ENCODE assay signal across 19 cellular contexts in the genomic region with DNA sequence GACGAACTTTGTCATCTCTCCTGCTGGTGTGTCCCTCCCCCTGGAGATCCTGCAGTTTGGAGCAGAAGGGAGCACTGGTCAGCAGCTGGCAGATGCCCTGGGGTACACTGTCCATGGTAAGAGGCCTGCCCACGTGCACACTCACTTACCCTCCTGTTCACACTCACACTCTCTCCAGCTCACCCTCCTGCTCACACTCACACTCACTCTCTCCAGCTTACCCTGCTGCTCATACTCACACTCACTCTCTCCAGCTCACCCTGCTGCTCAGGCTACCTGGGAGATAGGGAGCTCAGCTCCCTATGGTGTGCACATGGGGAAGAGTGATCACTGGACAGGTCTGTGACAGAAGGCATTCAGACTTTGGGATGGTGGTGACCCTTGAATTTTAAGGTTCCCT. TPM values are rescaled to one million over a fixed set of nuclear protein-coding genes. Genes with fewer than 3 reads are reported as not detected.
DNase-seq lines count a peak whose midpoint lies in the region; ATAC-seq, FAIRE-seq and TF ChIP-seq lines count a peak whose summit lies in the region.
"Had no signal": no experiment of that assay in that cellular context is flagged by ENCODE, and none has a peak within 500 bp of the region (broad histone marks: within the 10 kb centered on the region; RNA-seq: fewer than 3 reads in every experiment).

No MANE protein-coding gene starts in this region.

- no peaks in the 10 kb centered on the region for H3K27me3 ChIP-seq in naive thymus-derived CD4-positive, alpha-beta T cell (ENCODE audit: control insufficient read depth in 2 of 2, insufficient read depth in 2 of 2, low read length in 2 of 2)
- H3K27me3 ChIP-seq in neuronal stem cell (ENCODE audit: control insufficient read depth in 3 of 3, insufficient read depth in 3 of 3, low read depth in 1 of 3, low read length in 3 of 3) (no peaks in the 10 kb centered on the region), PC-3 (ENCODE audit: low read length) (no peaks in the 10 kb centered on the region)
- H3K27me3 ChIP-seq: BLaER1 had no signal

- no peak overlapping the region for H3K23ac ChIP-seq in neuronal stem cell (ENCODE audit: low read depth, low read length, poor library complexity)

- H3K27ac ChIP-seq in naive thymus-derived CD4-positive, alpha-beta T cell (ENCODE audit: low read depth, low read length) = no peak overlapping the region
- H3K27ac ChIP-seq in neuronal stem cell (replicated peaks; ENCODE audit: low read length) = no peak overlapping the region
- H3K27ac ChIP-seq in PC-3 (ENCODE audit: low read length) = no peak overlapping the region
- H3K27ac ChIP-seq: BLaER1 had no signal

- H3K36me3 Mint-ChIP-seq in CD14-positive monocyte = no peaks in the 10 kb centered on the region
- no peaks in the 10 kb centered on the region for H3K36me3 Mint-ChIP-seq in activated T-helper 17 cell treated with anti-CD3 and anti-CD28 coated beads, Interleukin-2, amount 50 U/mL, for 72 hours (ENCODE audit: low read depth)
- H3K36me3 Mint-ChIP-seq in naive thymus-derived CD4-positive, alpha-beta T cell = peaks cover 0 to 3% (median 0%) of the 10 kb centered on the region in 5 donors
- H3K36me3 Mint-ChIP-seq: CD8-positive, alpha-beta T cell had no signal

- peak overlapping the region; percentile 40 to 61 for H3K4me3 Mint-ChIP-seq in CD14-positive monocyte
- H3K4me3 Mint-ChIP-seq in activated T-helper 17 cell treated with anti-CD3 and anti-CD28 coated beads, Interleukin-2, amount 50 U/mL, for 72 hours = no peak overlapping the region
- no peak overlapping the region for H3K4me3 Mint-ChIP-seq in naive thymus-derived CD4-positive, alpha-beta T cell
- H3K4me3 Mint-ChIP-seq: CD8-positive, alpha-beta T cell; HFFc6 had no signal

- H4K91ac ChIP-seq in neuronal stem cell (ENCODE audit: low read depth, low read length, poor library complexity) = no peak overlapping the region

- H3K79me2 ChIP-seq in PC-3 (ENCODE audit: low read length) = no peaks in the 10 kb centered on the region

- H2BK120ac ChIP-seq in neuronal stem cell (ENCODE audit: low read depth, low read length) = no peak overlapping the region

- H2AFZ ChIP-seq in neuronal stem cell (ENCODE audit: low read length) (no peak overlapping the region), PC-3 (ENCODE audit: low read length) (no peak overlapping the region)

- H3K9ac ChIP-seq in neuronal stem cell (ENCODE audit: low read depth, low read length, poor library complexity) (no peak overlapping the region), PC-3 (ENCODE audit: low read length) (no peak overlapping the region)
- H3K9ac ChIP-seq: BLaER1 had no signal

- no peak overlapping the region for H4K8ac ChIP-seq in neuronal stem cell (ENCODE audit: low read depth, low read length)

- no peaks in the 10 kb centered on the region for H3K36me3 ChIP-seq in naive thymus-derived CD4-positive, alpha-beta T cell (ENCODE audit: control insufficient read depth in 2 of 3, insufficient read depth in 3 of 3, low read length in 3 of 3)
- H3K36me3 ChIP-seq in neuronal stem cell (replicated peaks in 1 of 2; ENCODE audit: control insufficient read depth in 2 of 2, insufficient read depth in 2 of 2, low read length in 2 of 2) = no peaks in the 10 kb centered on the region
- no peaks in the 10 kb centered on the region for H3K36me3 ChIP-seq in PC-3 (ENCODE audit: low read depth, low read length)
- H3K36me3 ChIP-seq: BLaER1 had no signal

- no peaks in the 10 kb centered on the region for H4K20me1 ChIP-seq in PC-3 (ENCODE audit: low read length)
- H4K20me1 ChIP-seq: BLaER1 had no signal

- no peak overlapping the region for H3K4me3 ChIP-seq in naive thymus-derived CD4-positive, alpha-beta T cell (ENCODE audit: low read length)
- H3K4me3 ChIP-seq in neuronal stem cell (ENCODE audit: low read length in 2 of 2) (no peak overlapping the region), PC-3 (ENCODE audit: low read length) (no peak overlapping the region)
- H3K4me3 ChIP-seq: BLaER1 had no signal

- no peak overlapping the region for H3K27ac Mint-ChIP-seq in CD14-positive monocyte
- H3K27ac Mint-ChIP-seq in activated T-helper 17 cell treated with anti-CD3 and anti-CD28 coated beads, Interleukin-2, amount 50 U/mL, for 72 hours = peak overlapping the region; percentile 32
- H3K27ac Mint-ChIP-seq in naive thymus-derived CD4-positive, alpha-beta T cell = no peak overlapping the region
- H3K27ac Mint-ChIP-seq: CD8-positive, alpha-beta T cell; HFFc6 had no signal

- no peaks in the 10 kb centered on the region for H3K9me3 ChIP-seq in naive thymus-derived CD4-positive, alpha-beta T cell (ENCODE audit: control insufficient read depth in 2 of 3, low read length in 3 of 3)
- H3K9me3 ChIP-seq in neuronal stem cell (replicated peaks in 1 of 2; ENCODE audit: control insufficient read depth in 2 of 2, insufficient read depth in 1 of 2, low read depth in 1 of 2, low read length in 2 of 2) (peaks cover 0 to 1% of the 10 kb centered on the region in 2 donors), PC-3 (ENCODE audit: low read length) (no peaks in the 10 kb centered on the region)
- H3K9me3 ChIP-seq: BLaER1 had no signal

- peaks cover 0 to 6% (median 2%) of the 10 kb centered on the region in 3 donors for H3K27me3 Mint-ChIP-seq in CD14-positive monocyte (ENCODE audit: low read depth in 3 of 3)
- H3K27me3 Mint-ChIP-seq in activated T-helper 17 cell treated with anti-CD3 and anti-CD28 coated beads, Interleukin-2, amount 50 U/mL, for 72 hours = no peaks in the 10 kb centered on the region
- no peaks in the 10 kb centered on the region for H3K27me3 Mint-ChIP-seq in naive thymus-derived CD4-positive, alpha-beta T cell

- no peak overlapping the region for H3K4me2 ChIP-seq in neuronal stem cell (ENCODE audit: insufficient read depth, low read length, poor library complexity, severe bottlenecking)
- H3K4me2 ChIP-seq in PC-3 (ENCODE audit: low read length) = no peak overlapping the region
- H3K4me2 ChIP-seq: BLaER1 had no signal

- no peak for ATAC-seq in activated T-helper 17 cell treated with anti-CD3 and anti-CD28 coated beads, Interleukin-2, amount 50 U/mL, for 72 hours (replicated peaks)
- peak; percentile 20 for ATAC-seq in naive thymus-derived CD4-positive, alpha-beta T cell
- ATAC-seq in PC-3 (no peak), HG02678 (IDR thresholded peaks at IDR 0.05; ENCODE audit: unreplicated experiment) (no peak)
- ATAC-seq: CD8-positive, alpha-beta T cell had no signal

- no peak overlapping the region for H2BK5ac ChIP-seq in neuronal stem cell (ENCODE audit: low read length)

- H3K18ac ChIP-seq in neuronal stem cell (ENCODE audit: low read length) = peak overlapping the region; percentile 5

- POLR2A ChIA-PET in naive thymus-derived CD4-positive, alpha-beta T cell (lab: Charles Lee) = no interaction called here
- POLR2A ChIA-PET in PC-3 (lab: Charles Lee; ENCODE audit: unreplicated experiment) = interaction anchor here (0.6 kb wide), 1 partner anchor 482 kb away, joined by 8 read pairs; no protein-coding TSS in a partner anchor

- no peaks in the 10 kb centered on the region for H3K4me1 ChIP-seq in naive thymus-derived CD4-positive, alpha-beta T cell (ENCODE audit: control insufficient read depth in 2 of 2, insufficient read depth in 2 of 2, low read length in 2 of 2)
- H3K4me1 ChIP-seq in neuronal stem cell (ENCODE audit: control insufficient read depth in 2 of 2, insufficient read depth in 1 of 2, low read depth in 1 of 2, low read length in 2 of 2) = no peaks in the 10 kb centered on the region
- H3K4me1 ChIP-seq in PC-3 (ENCODE audit: insufficient read depth, low read length) = no peaks in the 10 kb centered on the region; the same call in 1 of the 2 replicates
- H3K4me1 ChIP-seq: BLaER1 had no signal

- WGBS in neuronal stem cell (ENCODE audit: extremely low coverage in 2 of 2, insufficient read length in 2 of 2, insufficient replicate concordance in 1 of 2), 2 donors = no CpG with 5 or more reads among the region's 2 CpGs

- CTCF ChIA-PET in naive thymus-derived CD4-positive, alpha-beta T cell (lab: Charles Lee) = no interaction called here
- CTCF ChIA-PET in PC-3 (lab: Charles Lee) = no interaction called here

- no peak overlapping the region for H3K4ac ChIP-seq in neuronal stem cell (ENCODE audit: low read length)

- no peak for DNase-seq in CD14-positive monocyte (ENCODE audit: low spot score)
- no peak for DNase-seq in naive thymus-derived CD4-positive, alpha-beta T cell
- no peak for DNase-seq in neuronal stem cell (ENCODE audit: low spot score)
- no peak for DNase-seq in PC-3
- DNase-seq in stimulated activated CD4-positive, alpha-beta T cell treated with anti-CD3 and anti-CD28 coated beads, Interleukin-12 subunit alpha, Interleukin-12 subunit beta, amount 100 ng/mL, for 4 hours = no peak
- DNase-seq in HTR-8/SVneo (ENCODE audit: insufficient read length, low spot score) = no peak
- DNase-seq: 8988T; Calu3; CD8-positive, alpha-beta T cell; DMS79 treated with DMSO at 0.1 percent for 48 hours; GF-D8; HCEC 1CT; HFFc6 had no signal

- peaks cover 9% of the 10 kb centered on the region for H3K4me1 Mint-ChIP-seq in CD14-positive monocyte
- H3K4me1 Mint-ChIP-seq in activated T-helper 17 cell treated with anti-CD3 and anti-CD28 coated beads, Interleukin-2, amount 50 U/mL, for 72 hours = no peaks in the 10 kb centered on the region
- peaks cover 0 to 8% (median 0%) of the 10 kb centered on the region in 7 donors for H3K4me1 Mint-ChIP-seq in naive thymus-derived CD4-positive, alpha-beta T cell

- TF ChIP-seq CTCF in CD14-positive monocyte (IDR thresholded peaks at IDR 0.05) (no peak), PC-3 (conservative IDR thresholded peaks at IDR 0.05; ENCODE audit: low read depth, low read length) (no peak)

- BruUV-seq in PC-3 (replicated peaks; lab: Mats Ljungman, UMichigan) = no TSS peak

- H3K9me3 Mint-ChIP-seq in CD14-positive monocyte = no peaks in the 10 kb centered on the region
- H3K9me3 Mint-ChIP-seq in activated T-helper 17 cell treated with anti-CD3 and anti-CD28 coated beads, Interleukin-2, amount 50 U/mL, for 72 hours = no peaks in the 10 kb centered on the region
- H3K9me3 Mint-ChIP-seq in naive thymus-derived CD4-positive, alpha-beta T cell = no peaks in the 10 kb centered on the region
- H3K9me3 Mint-ChIP-seq: CD8-positive, alpha-beta T cell; HFFc6 had no signal

- H2BK12ac ChIP-seq in neuronal stem cell (ENCODE audit: low read length) = no peak overlapping the region

- H3F3A ChIP-seq in PC-3 (ENCODE audit: low read length, unreplicated experiment) = no peaks in the 10 kb centered on the region

- H2AK5ac ChIP-seq in neuronal stem cell (ENCODE audit: low read depth, low read length) = no peak overlapping the region

- H3K79me1 ChIP-seq in neuronal stem cell (ENCODE audit: low read depth, low read length) = peaks cover 2% of the 10 kb centered on the region

- no peak overlapping the region for H3K14ac ChIP-seq in neuronal stem cell (ENCODE audit: low read length)

- no peak overlapping the region for H2BK15ac ChIP-seq in neuronal stem cell (ENCODE audit: low read length)

- FAIRE-seq in HTR-8/SVneo (lab: Jason Lieb, UNC) = no peak
- FAIRE-seq: H54 had no signal

- intact Hi-C loops in CD14-positive monocyte (cut with micrococcal nuclease) (no loop called here), PC-3 (cut with micrococcal nuclease) (no loop called here)
- intact Hi-C loops in naive thymus-derived CD4-positive, alpha-beta T cell (cut with micrococcal nuclease) = no loop called here

- H3K9me2 ChIP-seq in PC-3 (replicated peaks; ENCODE audit: low read length) = no peaks in the 10 kb centered on the region

RNA-seq across cellular contexts. Expression of a gene that starts 1.7 kb away (rescaled TPM):
- polyA plus RNA-seq in CD14-positive monocyte = not detected
- total RNA-seq in activated T-helper 17 cell treated with anti-CD3 and anti-CD28 coated beads, Interleukin-2, amount 50 U/mL, for 72 hours = not detected
- not detected for total RNA-seq in naive thymus-derived CD4-positive, alpha-beta T cell
- polyA plus RNA-seq in naive thymus-derived CD4-positive, alpha-beta T cell = not detected
- polyA plus RNA-seq in neuronal stem cell (2013, experiment 1 of 2) = 0.22 TPM
- polyA plus RNA-seq in neuronal stem cell (2013, experiment 2 of 2) = 0.12 TPM
- total RNA-seq in PC-3 (2014; rRNA removed) = not detected in 2 replicates
- total RNA-seq: A673; Calu3; CD8-positive, alpha-beta T cell; HFFc6 had no signal
- polyA plus RNA-seq: AG04450 had no signal

Comparison
In these comparisons a context has a peak if more than half of its experiments do, and no peak if none do; other contexts are left out.
1. H3K4me3 Mint-ChIP-seq: peak in CD14-positive monocyte (2 of 2); none in activated T-helper 17 cell treated with anti-CD3 and anti-CD28 coated beads, Interleukin-2, amount 50 U/mL, for 72 hours (single experiment) and naive thymus-derived CD4-positive, alpha-beta T cell (0 of 10).